Comparison of ENCODE assay signal across 1 cellular context in genomic region chr3:185746470-185746869, GRCh38.
TF ChIP-seq lines count a peak whose summit lies in the region.

No MANE protein-coding gene starts in this region.

TF ChIP-seq in HepG2, 621 proteins besides CTCF, POLR2A, EP300 and RAD21 (continued from another document and continues in another):
- TF ChIP-seq ZNF407 (CRISPR knock-in tag; IDR thresholded peaks at IDR 0.05; ENCODE audit: not compliant biosample characterization) (no peak), ARID4A (CRISPR knock-in tag; IDR thresholded peaks at IDR 0.05; ENCODE audit: borderline replicate concordance) (no peak), CSRNP1 (CRISPR knock-in tag; IDR thresholded peaks at IDR 0.05) (no peak), RERE (CRISPR knock-in tag; IDR thresholded peaks at IDR 0.05; ENCODE audit: low read depth) (no peak), DZIP1 (CRISPR knock-in tag; IDR thresholded peaks at IDR 0.05) (no peak), ZNF335 (CRISPR knock-in tag; IDR thresholded peaks at IDR 0.05) (no peak), LRRFIP1 (CRISPR knock-in tag; conservative IDR thresholded peaks at IDR 0.05) (no peak), ZXDC (CRISPR knock-in tag; IDR thresholded peaks at IDR 0.05) (no peak), ZNF224 (CRISPR knock-in tag; IDR thresholded peaks at IDR 0.05) (no peak), KDM6A (CRISPR knock-in tag; IDR thresholded peaks at IDR 0.05; ENCODE audit: low read depth) (no peak), GPBP1L1 (CRISPR knock-in tag; IDR thresholded peaks at IDR 0.05) (no peak)
